Comparison of ENCODE assay signal across 8 cellular contexts in the genomic region with DNA sequence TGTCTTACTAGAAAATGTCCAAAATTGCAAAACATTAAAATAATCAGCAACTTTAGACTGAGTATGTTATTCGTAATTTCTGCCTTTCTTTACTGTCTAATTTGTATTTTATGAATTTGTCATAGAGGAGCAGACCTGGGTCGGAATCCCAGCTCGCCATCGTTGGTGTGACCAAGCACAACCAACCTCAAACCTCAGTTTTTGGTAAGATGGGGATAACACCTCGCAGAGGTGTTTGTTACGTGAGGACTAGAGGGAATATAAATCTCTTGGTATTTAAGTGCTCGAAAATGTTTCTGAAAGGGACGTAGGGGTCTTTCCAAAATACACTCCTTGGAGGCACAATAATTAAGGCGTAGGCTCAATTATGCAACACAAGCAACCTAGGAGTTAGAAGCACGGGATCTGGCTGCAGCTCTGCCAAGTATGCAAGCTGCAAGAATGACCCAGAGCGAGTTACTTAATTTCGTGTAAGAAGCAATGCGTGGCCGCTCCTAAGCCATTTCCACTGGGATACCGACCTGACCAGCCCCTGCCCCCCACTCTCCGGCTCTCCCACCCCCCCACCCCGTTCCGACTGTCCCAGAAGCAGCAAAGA. TPM values are rescaled to one million over a fixed set of nuclear protein-coding genes. Genes with fewer than 3 reads are reported as not detected.
A peak's percentile ranks its signal among the peaks of the same experiment; 100 is the strongest.
DNase-seq lines count a peak whose midpoint lies in the region; ATAC-seq and TF ChIP-seq lines count a peak whose summit lies in the region.

No MANE protein-coding gene starts in this region.

- TF ChIP-seq CTCF in GM10266 (IDR thresholded peaks at IDR 0.05; ENCODE audit: control insufficient read depth, insufficient read depth, low read depth, missing control alignments) (no peak), fibroblast of villous mesenchyme (IDR thresholded peaks at IDR 0.05; ENCODE audit: insufficient read depth, low read depth, low read length) (no peak)

- peak overlapping the region; percentile 76 for H3K4me3 ChIP-seq in fibroblast of villous mesenchyme (ENCODE audit: low read depth, low read length)

- peaks cover 46% of the 10 kb centered on the region for H3K4me1 Mint-ChIP-seq in activated T-cell treated with anti-CD3 and anti-CD28 coated beads, Interleukin-2, amount 50 U/mL, for 4 hours (ENCODE audit: low read depth)
- peaks cover 50 to 51% of the 10 kb centered on the region in 2 donors for H3K4me1 Mint-ChIP-seq in natural killer cell treated with Interleukin-12 subunit alpha and Interleukin-12 subunit beta and Interleukin-15 and Interleukin-18, amount 100 ng/mL, for 72 hours (ENCODE audit: low read depth in 2 of 2)

- no peaks in the 10 kb centered on the region for H3K27me3 Mint-ChIP-seq in activated T-cell treated with anti-CD3 and anti-CD28 coated beads, Interleukin-2, amount 50 U/mL, for 4 hours (ENCODE audit: low read depth)
- H3K27me3 Mint-ChIP-seq in natural killer cell treated with Interleukin-12 subunit alpha and Interleukin-12 subunit beta and Interleukin-15 and Interleukin-18, amount 100 ng/mL, for 72 hours: no peaks in the 10 kb centered on the region

- in situ Hi-C loops in ACHN (cut with HindIII; ENCODE audit: low pct_ligation_motif_present, low pct_unique_long_range_greater_than_20kb, low sequenced_read_pairs): no loop called here

- peak; percentile 56 for DNase-seq in ACHN
- DNase-seq in GM10266 (ENCODE audit: extremely low spot score): peak; percentile 39
- DNase-seq in NAMALWA (ENCODE audit: low spot score): peak; percentile 60
- DNase-seq in activated T-cell treated with anti-CD3 and anti-CD28 coated beads, Interleukin-2, amount 50 U/mL, for 4 hours: no peak
- DNase-seq in fibroblast of villous mesenchyme (ENCODE audit: low read depth): peak; percentile 93
- peak; percentile 62 for DNase-seq in natural killer cell treated with Interleukin-12 subunit alpha and Interleukin-12 subunit beta and Interleukin-15 and Interleukin-18, amount 100 ng/mL, for 72 hours (ENCODE audit: low spot score)
- no peak for DNase-seq in cortex of kidney (lab: John Stamatoyannopoulos, UW)

- H3K36me3 Mint-ChIP-seq in activated T-cell treated with anti-CD3 and anti-CD28 coated beads, Interleukin-2, amount 50 U/mL, for 4 hours (ENCODE audit: insufficient read depth): peaks cover 16% of the 10 kb centered on the region
- peaks cover 6% of the 10 kb centered on the region for H3K36me3 Mint-ChIP-seq in natural killer cell treated with Interleukin-12 subunit alpha and Interleukin-12 subunit beta and Interleukin-15 and Interleukin-18, amount 100 ng/mL, for 72 hours

- H3K4me3 Mint-ChIP-seq in activated T-cell treated with anti-CD3 and anti-CD28 coated beads, Interleukin-2, amount 50 U/mL, for 4 hours: peak overlapping the region; percentile 95
- peak overlapping the region; percentile 97 for H3K4me3 Mint-ChIP-seq in natural killer cell treated with Interleukin-12 subunit alpha and Interleukin-12 subunit beta and Interleukin-15 and Interleukin-18, amount 100 ng/mL, for 72 hours

- no peaks in the 10 kb centered on the region for H3K9me3 Mint-ChIP-seq in activated T-cell treated with anti-CD3 and anti-CD28 coated beads, Interleukin-2, amount 50 U/mL, for 4 hours
- H3K9me3 Mint-ChIP-seq in natural killer cell treated with Interleukin-12 subunit alpha and Interleukin-12 subunit beta and Interleukin-15 and Interleukin-18, amount 100 ng/mL, for 72 hours: no peaks in the 10 kb centered on the region

- H3K27ac Mint-ChIP-seq in natural killer cell treated with Interleukin-12 subunit alpha and Interleukin-12 subunit beta and Interleukin-15 and Interleukin-18, amount 100 ng/mL, for 72 hours: peak overlapping the region; percentile 89 to 95

- ATAC-seq in HG02623 (IDR thresholded peaks at IDR 0.05; ENCODE audit: unreplicated experiment): peak; percentile 17
- peak; percentile 9 to 17 for ATAC-seq in activated T-cell treated with anti-CD3 and anti-CD28 coated beads, Interleukin-2, amount 50 U/mL, for 4 hours
- ATAC-seq in natural killer cell treated with Interleukin-12 subunit alpha and Interleukin-12 subunit beta and Interleukin-15 and Interleukin-18, amount 100 ng/mL, for 72 hours: peak; percentile 30 to 62

RNA-seq across cellular contexts. Expression of a gene that starts 0.6 kb away (rescaled TPM):
- 10 to 100 TPM; 86.2 to 93.1 (median 91.9) TPM for total RNA-seq in activated T-cell treated with anti-CD3 and anti-CD28 coated beads, Interleukin-2, amount 50 U/mL, for 4 hours
- total RNA-seq in fibroblast of villous mesenchyme: 247 and 252 TPM in 2 replicates
- total RNA-seq in natural killer cell treated with Interleukin-12 subunit alpha and Interleukin-12 subunit beta and Interleukin-15 and Interleukin-18, amount 100 ng/mL, for 72 hours: 10 to 100 TPM; 53.0 to 62.3 TPM

RNA-seq across cellular contexts. Expression of a gene that starts 56.1 kb away (rescaled TPM):
- under 1 TPM; 0.21 to 0.43 (median 0.30) TPM for total RNA-seq in activated T-cell treated with anti-CD3 and anti-CD28 coated beads, Interleukin-2, amount 50 U/mL, for 4 hours
- not detected in 2 replicates for total RNA-seq in fibroblast of villous mesenchyme
- not detected for total RNA-seq in natural killer cell treated with Interleukin-12 subunit alpha and Interleukin-12 subunit beta and Interleukin-15 and Interleukin-18, amount 100 ng/mL, for 72 hours

Comparison
In these comparisons a context has a peak if more than half of its experiments do, and no peak if none do; other contexts are left out.
1. DNase-seq: peak in ACHN (single experiment), GM10266 (single experiment), NAMALWA (single experiment), fibroblast of villous mesenchyme (single experiment) and natural killer cell treated with Interleukin-12 subunit alpha and Interleukin-12 subunit beta and Interleukin-15 and Interleukin-18, amount 100 ng/mL, for 72 hours (single experiment); none in activated T-cell treated with anti-CD3 and anti-CD28 coated beads, Interleukin-2, amount 50 U/mL, for 4 hours (single experiment) and cortex of kidney (single experiment).
2. Peak in every context shown above with its lines, with median percentiles within 50 percentile points of each other: ATAC-seq.